Comparison of ENCODE assay signal across 8 cellular contexts in genomic region chr15:52652286-52652685, GRCh38. TPM values are rescaled to one million over a fixed set of nuclear protein-coding genes. Genes with fewer than 3 reads are reported as not detected.
DNase-seq lines count a peak whose midpoint lies in the region; ATAC-seq and TF ChIP-seq lines count a peak whose summit lies in the region.

No MANE protein-coding gene starts in this region.

- no peak for DNase-seq in CD4-positive, alpha-beta memory T cell
- DNase-seq in IMR-90 (no peak), coronary artery (ENCODE audit: low spot score) (no peak), neuronal stem cell (ENCODE audit: low spot score) (no peak), left colon (no peak), NCI-H187 (lab: John Stamatoyannopoulos, UW) (no peak)

- TF ChIP-seq CTCF in IMR-90 (conservative IDR thresholded peaks at IDR 0.05; ENCODE audit: low read depth, low read length), result no peak
- no peak for TF ChIP-seq CTCF in coronary artery (IDR thresholded peaks at IDR 0.05)

- TF ChIP-seq POLR2A in IMR-90 (IDR thresholded peaks at IDR 0.05; ENCODE audit: low read depth, low read length), result no peak
- TF ChIP-seq POLR2A in GM18505 (IDR thresholded peaks at IDR 0.05; ENCODE audit: borderline replicate concordance, extremely low read depth, insufficient read depth, insufficient read length), result no peak

- H4K8ac ChIP-seq in IMR-90 (ENCODE audit: low read depth in 2 of 2, low read length in 2 of 2), result no peak overlapping the region
- no peak overlapping the region for H4K8ac ChIP-seq in neuronal stem cell (ENCODE audit: low read depth, low read length)

- H2AK5ac ChIP-seq in IMR-90 (ENCODE audit: low read depth, low read length), result no peak overlapping the region
- H2AK5ac ChIP-seq in neuronal stem cell (ENCODE audit: low read depth, low read length), result no peak overlapping the region

- H2BK15ac ChIP-seq in IMR-90 (ENCODE audit: low read depth, low read length), result no peak overlapping the region
- no peak overlapping the region for H2BK15ac ChIP-seq in neuronal stem cell (ENCODE audit: low read length)

- intact Hi-C loops in CD4-positive, alpha-beta memory T cell (cut with micrococcal nuclease), result no loop called here
- intact Hi-C loops in IMR-90 (cut with micrococcal nuclease), result no loop called here
- intact Hi-C loops in left colon (cut with DNase I, micrococcal nuclease), result no loop called here

- H3K4me1 Mint-ChIP-seq in CD4-positive, alpha-beta memory T cell, result peaks cover 10 to 34% (median 20%) of the 10 kb centered on the region in 4 donors

- POLR2A ChIA-PET in CD4-positive, alpha-beta memory T cell (lab: Charles Lee; ENCODE audit: partially characterized antibody), result interaction anchor here (1.0 to 2.1 kb wide), 3 partner anchors 23 to 26 kb away, joined by 3 to 6 read pairs (median 4); no protein-coding TSS in a partner anchor
- POLR2A ChIA-PET in IMR-90 (lab: Charles Lee; ENCODE audit: unreplicated experiment), result no interaction called here

- no peak for TF ChIP-seq RAD21 in IMR-90 (IDR thresholded peaks at IDR 0.05; ENCODE audit: low read length)

- no peak overlapping the region for H3K23ac ChIP-seq in IMR-90 (ENCODE audit: low read depth, low read length)
- no peak overlapping the region for H3K23ac ChIP-seq in neuronal stem cell (ENCODE audit: low read depth, low read length, poor library complexity)

- no peak overlapping the region for H3K27ac ChIP-seq in CD4-positive, alpha-beta memory T cell (ENCODE audit: low read depth, low read length)
- H3K27ac ChIP-seq in IMR-90 (ENCODE audit: insufficient read depth, low read length) (no peak overlapping the region), coronary artery (peak overlapping the region; percentile 4 to 72), neuronal stem cell (replicated peaks; ENCODE audit: low read length) (peak overlapping the region; percentile 52)

- no peak overlapping the region for H2AFZ ChIP-seq in IMR-90 (replicated peaks; ENCODE audit: low read length, poor library complexity)
- H2AFZ ChIP-seq in neuronal stem cell (ENCODE audit: low read length), result peak overlapping the region; percentile 60

- no peaks in the 10 kb centered on the region for H3K27me3 Mint-ChIP-seq in CD4-positive, alpha-beta memory T cell

- H2BK5ac ChIP-seq in IMR-90 (ENCODE audit: low read depth, low read length, poor library complexity, severe bottlenecking), result peak overlapping the region; percentile 76
- H2BK5ac ChIP-seq in neuronal stem cell (ENCODE audit: low read length), result no peak overlapping the region

- H2BK120ac ChIP-seq in IMR-90 (ENCODE audit: low read depth, low read length), result peak overlapping the region; percentile 13; the same call in 1 of the 2 replicates
- no peak overlapping the region for H2BK120ac ChIP-seq in neuronal stem cell (ENCODE audit: low read depth, low read length)

- ATAC-seq in IMR-90 (ENCODE audit: low read depth), result no peak
- no peak for ATAC-seq in left colon
- ATAC-seq in GM18505 (IDR thresholded peaks at IDR 0.05; ENCODE audit: unreplicated experiment), result no peak
- no peak for ATAC-seq in GM21576 (IDR thresholded peaks at IDR 0.05; ENCODE audit: unreplicated experiment)

- H3K9ac ChIP-seq in IMR-90 (ENCODE audit: low read depth, low read length), result no peak overlapping the region
- no peak overlapping the region for H3K9ac ChIP-seq in neuronal stem cell (ENCODE audit: low read depth, low read length, poor library complexity)

- H3K9me3 ChIP-seq in CD4-positive, alpha-beta memory T cell (ENCODE audit: control insufficient read depth in 1 of 2, low read length in 2 of 2), result no peaks in the 10 kb centered on the region
- H3K9me3 ChIP-seq in IMR-90 (ENCODE audit: control insufficient read depth, insufficient read depth, low read length), result no peaks in the 10 kb centered on the region
- H3K9me3 ChIP-seq in neuronal stem cell (replicated peaks in 1 of 2; ENCODE audit: control insufficient read depth in 2 of 2, insufficient read depth in 1 of 2, low read depth in 1 of 2, low read length in 2 of 2), result no peaks in the 10 kb centered on the region

- H3K36me3 Mint-ChIP-seq in CD4-positive, alpha-beta memory T cell, result peaks cover 21 to 51% of the 10 kb centered on the region in 2 donors

- H3K4ac ChIP-seq in IMR-90 (ENCODE audit: low read depth, low read length) (no peak overlapping the region), neuronal stem cell (ENCODE audit: low read length) (no peak overlapping the region)

- peak overlapping the region; percentile 21; the same call in 1 of the 2 replicates for H3K4me2 ChIP-seq in IMR-90 (ENCODE audit: low read depth, low read length)
- H3K4me2 ChIP-seq in neuronal stem cell (ENCODE audit: insufficient read depth, low read length, poor library complexity, severe bottlenecking), result no peak overlapping the region

- BruUV-seq in IMR-90 (replicated peaks; lab: Mats Ljungman, UMichigan), result no TSS peak

- H3K27me3 ChIP-seq in CD4-positive, alpha-beta memory T cell (ENCODE audit: insufficient read depth, low read length), result no peaks in the 10 kb centered on the region
- no peaks in the 10 kb centered on the region for H3K27me3 ChIP-seq in IMR-90 (ENCODE audit: control insufficient read depth, insufficient read depth, low read length)
- H3K27me3 ChIP-seq in neuronal stem cell (ENCODE audit: control insufficient read depth in 3 of 3, insufficient read depth in 3 of 3, low read depth in 1 of 3, low read length in 3 of 3), result no peaks in the 10 kb centered on the region

- in situ Hi-C loops in IMR-90 (cut with MboI; ENCODE audit: low sequenced_read_pairs), result loop anchor here (25.0 kb wide), 1 partner anchor 640 kb away; the partner anchor contains the start of gene MAPK6

- CTCF ChIA-PET in CD4-positive, alpha-beta memory T cell (lab: Charles Lee; ENCODE audit: partially characterized antibody), result interaction anchor here (1.7 to 2.4 kb wide), 4 partner anchors 10 to 396 kb away, joined by 5 to 10 read pairs (median 6); no protein-coding TSS in a partner anchor
- CTCF ChIA-PET in IMR-90 (lab: Yijun Ruan, JAX), result interaction anchor here (1.0 to 1.2 kb wide), 3 partner anchors 27 to 129 kb away, joined by 3 to 4 read pairs (median 3); no protein-coding TSS in a partner anchor

- no peak overlapping the region for H2AK9ac ChIP-seq in IMR-90 (replicated peaks; ENCODE audit: low read depth, low read length, poor library complexity)

- no peak overlapping the region for H4K91ac ChIP-seq in IMR-90 (ENCODE audit: insufficient read depth, low read depth, low read length)
- H4K91ac ChIP-seq in neuronal stem cell (ENCODE audit: low read depth, low read length, poor library complexity), result no peak overlapping the region

- H2BK12ac ChIP-seq in neuronal stem cell (ENCODE audit: low read length), result no peak overlapping the region

- H3K27ac Mint-ChIP-seq in CD4-positive, alpha-beta memory T cell, result peak overlapping the region in 5 of 7 donors; percentile 42 to 82 (median 54)

- no peaks in the 10 kb centered on the region for H3K9me3 Mint-ChIP-seq in CD4-positive, alpha-beta memory T cell

- H3K36me3 ChIP-seq in CD4-positive, alpha-beta memory T cell (ENCODE audit: insufficient read depth, low read length), result peaks cover 10% of the 10 kb centered on the region
- H3K36me3 ChIP-seq in IMR-90 (ENCODE audit: control insufficient read depth, insufficient read depth, low read length), result no peaks in the 10 kb centered on the region
- H3K36me3 ChIP-seq in neuronal stem cell (replicated peaks in 1 of 2; ENCODE audit: control insufficient read depth in 2 of 2, insufficient read depth in 2 of 2, low read length in 2 of 2), result no peaks in the 10 kb centered on the region

- H3K79me1 ChIP-seq in IMR-90 (ENCODE audit: low read depth in 1 of 2, low read length in 2 of 2), result peaks cover 3 to 13% of the 10 kb centered on the region in 2 experiments; a peak in 2 of 4 replicates
- no peaks in the 10 kb centered on the region for H3K79me1 ChIP-seq in neuronal stem cell (ENCODE audit: low read depth, low read length)

- H3K4me3 Mint-ChIP-seq in CD4-positive, alpha-beta memory T cell, result peak overlapping the region in 5 of 8 donors; percentile 32 to 65 (median 37)

- no peak overlapping the region for H4K5ac ChIP-seq in IMR-90 (ENCODE audit: low read depth, low read length)

- H3K14ac ChIP-seq in IMR-90 (replicated peaks; ENCODE audit: low read depth, low read length) (no peak overlapping the region), neuronal stem cell (ENCODE audit: low read length) (no peak overlapping the region)

- peaks cover 2% of the 10 kb centered on the region for H3K9me1 ChIP-seq in IMR-90 (ENCODE audit: insufficient read depth, low read length)

- no CpG with 5 or more reads among the region's 1 CpG for WGBS in IMR-90 (ENCODE audit: extremely low coverage in 2 of 2, insufficient read length in 1 of 2), 2 experiments
- WGBS in neuronal stem cell (ENCODE audit: extremely low coverage in 2 of 2, insufficient read length in 2 of 2, insufficient replicate concordance in 1 of 2), 2 donors, result no CpG with 5 or more reads among the region's 1 CpG

- H2BK20ac ChIP-seq in IMR-90 (ENCODE audit: low read depth, low read length), result no peak overlapping the region

- no peak overlapping the region for H3K4me3 ChIP-seq in CD4-positive, alpha-beta memory T cell (ENCODE audit: low read length in 2 of 2)
- no peak overlapping the region for H3K4me3 ChIP-seq in IMR-90 (ENCODE audit: insufficient read depth, low read depth, low read length)
- peak overlapping the region; percentile 45 for H3K4me3 ChIP-seq in coronary artery
- H3K4me3 ChIP-seq in neuronal stem cell (ENCODE audit: low read length in 2 of 2), result peak overlapping the region in 1 of 2 donors; percentile 43

- H3K18ac ChIP-seq in IMR-90 (ENCODE audit: low read depth, low read length) (no peak overlapping the region), neuronal stem cell (ENCODE audit: low read length) (no peak overlapping the region)

- peak overlapping the region; percentile 54; the same call in 1 of the 2 replicates for H3K56ac ChIP-seq in IMR-90 (ENCODE audit: extremely low read depth, insufficient read depth, low read length)

- dilution Hi-C loops in IMR-90 (cut with HindIII; ENCODE audit: low sequenced_read_pairs, unreplicated experiment), result no loop called here

- no peaks in the 10 kb centered on the region for H4K20me1 ChIP-seq in IMR-90 (ENCODE audit: insufficient read depth, low read length)

- H3K4me1 ChIP-seq in CD4-positive, alpha-beta memory T cell (ENCODE audit: insufficient read depth, low read length), result peaks cover 16% of the 10 kb centered on the region
- H3K4me1 ChIP-seq in IMR-90 (ENCODE audit: control insufficient read depth, insufficient read depth, low read length) (peaks cover 5% of the 10 kb centered on the region; the same call in 1 of the 2 replicates), neuronal stem cell (ENCODE audit: control insufficient read depth in 2 of 2, insufficient read depth in 1 of 2, low read depth in 1 of 2, low read length in 2 of 2) (peaks cover 3 to 18% of the 10 kb centered on the region in 2 donors)

RNA-seq across cellular contexts. Expression of gene ATOSA, which starts 26.9 kb away (rescaled TPM):
- total RNA-seq in CD4-positive, alpha-beta memory T cell, result 10 to 100 TPM; 95.6 to 97.1 TPM
- 10 to 100 TPM; 12.7 to 13.7 TPM for polyA plus RNA-seq in CD4-positive, alpha-beta memory T cell
- total RNA-seq in IMR-90 (2012; rRNA removed) (17.2 and 23.9 TPM in 2 replicates), left colon (10 to 100 TPM; 46.4 to 59.0 TPM)
- 9.4 and 13.2 TPM in 2 replicates for polyA plus RNA-seq in IMR-90 (2012; rRNA removed)
- 2.5 and 4.2 TPM in 2 replicates for polyA plus RNA-seq in IMR-90 (2012; cell fraction: cytosol; rRNA removed)
- 7.6 and 66.2 TPM in 2 replicates for polyA plus RNA-seq in IMR-90 (2012; cell fraction: nucleus; rRNA removed; ENCODE audit: low replicate concordance)
- 11.2 TPM for polyA plus RNA-seq in neuronal stem cell (2013, experiment 1 of 2)
- polyA plus RNA-seq in neuronal stem cell (2013, experiment 2 of 2), result 11.9 TPM

Comparison
In these comparisons a context has a peak if more than half of its experiments do, and no peak if none do; other contexts are left out.
1. H3K27ac ChIP-seq: peak in coronary artery (2 of 2) and neuronal stem cell (single experiment); none in CD4-positive, alpha-beta memory T cell (single experiment) and IMR-90 (single experiment).